1 cellular context compared by ENCODE assay signal in the genomic region with DNA sequence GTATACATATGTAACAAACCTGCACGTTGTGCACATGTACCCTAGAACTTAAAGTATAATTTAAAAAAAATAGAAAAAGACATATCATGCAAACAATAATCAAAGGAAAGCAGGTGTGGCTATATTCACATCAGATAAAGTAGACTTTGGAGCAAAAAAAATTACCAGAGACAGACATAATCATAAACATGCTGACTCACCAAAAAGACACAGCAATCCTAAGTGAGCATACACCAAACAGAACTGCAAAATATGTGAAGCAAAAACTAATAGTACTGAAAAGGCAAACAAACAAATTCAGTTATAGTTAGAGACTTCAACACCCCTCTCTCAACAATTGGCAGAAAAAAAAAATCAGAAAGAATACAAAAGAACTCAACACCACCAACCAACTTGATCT.
TF ChIP-seq lines count a peak whose summit lies in the region.

No MANE protein-coding gene starts in this region.

TF ChIP-seq in H1, 55 proteins besides CTCF, POLR2A, EP300 and RAD21:
- TF ChIP-seq MAFK (IDR thresholded peaks at IDR 0.05; ENCODE audit: low read depth, low read length): peak; percentile 59; the same call in 1 of the 2 replicates
- TF ChIP-seq TAF1 (IDR thresholded peaks at IDR 0.05; ENCODE audit: low read depth, low read length): no peak
TF ChIP-seq in H1: peak in this region for 1.
